ENCODE assay signal across 26 cellular contexts in genomic region chr10:29035721-29036120, GRCh38.
DNase-seq lines count a peak whose midpoint lies in the region; ATAC-seq, FAIRE-seq and TF ChIP-seq lines count a peak whose summit lies in the region.
"Had no signal": no experiment of that assay in that cellular context is flagged by ENCODE, and none has a peak within 500 bp of the region (broad histone marks: within the 10 kb centered on the region; RNA-seq: fewer than 3 reads in every experiment).

No MANE protein-coding gene starts in this region.

- H3K9me3 Mint-ChIP-seq in activated CD4-positive, alpha-beta memory T cell treated with anti-CD3 and anti-CD28 coated beads, Interleukin-2, amount 10 ng/mL, durations not matched to agents 7 days and 5 days, result no peaks in the 10 kb centered on the region

- H3K18ac ChIP-seq in IMR-90 (ENCODE audit: low read depth, low read length), result no peak overlapping the region
- no peak overlapping the region for H3K18ac ChIP-seq in H1 (ENCODE audit: extremely low read depth, low read length)

- POLR2A ChIA-PET in A549 (lab: Yijun Ruan, JAX), result no interaction called here
- POLR2A ChIA-PET in IMR-90 (lab: Charles Lee; ENCODE audit: unreplicated experiment), result no interaction called here
- POLR2A ChIA-PET in H1 (lab: Charles Lee; ENCODE audit: partially characterized antibody), result no interaction called here
- POLR2A ChIA-PET in activated CD4-positive, alpha-beta memory T cell treated with anti-CD3 and anti-CD28 coated beads, Interleukin-2, amount 10 ng/mL, durations not matched to agents 7 days and 5 days (lab: Charles Lee), result no interaction called here

- dilution Hi-C loops in IMR-90 (cut with HindIII; ENCODE audit: low sequenced_read_pairs, unreplicated experiment), result no loop called here

- H4K5ac ChIP-seq in IMR-90 (ENCODE audit: low read depth, low read length), result no peak overlapping the region
- no peak overlapping the region for H4K5ac ChIP-seq in H1 (ENCODE audit: insufficient read length, low read depth, low read length)

- H3K4me2 ChIP-seq in A549, result no peak overlapping the region
- no peak overlapping the region for H3K4me2 ChIP-seq in IMR-90 (ENCODE audit: low read depth, low read length)
- H3K4me2 ChIP-seq in H1 (ENCODE audit: insufficient read depth in 1 of 2, low read depth in 2 of 2, low read length in 2 of 2), result no peak overlapping the region
- H3K4me2 ChIP-seq: BLaER1 had no signal

- no peak overlapping the region for H3K4ac ChIP-seq in IMR-90 (ENCODE audit: low read depth, low read length)
- no peak overlapping the region for H3K4ac ChIP-seq in H1 (replicated peaks; ENCODE audit: insufficient read length, low read depth, low read length)

- ATAC-seq in A549 (no peak), IMR-90 (ENCODE audit: low read depth) (no peak), HG03469 (IDR thresholded peaks at IDR 0.05; ENCODE audit: unreplicated experiment) (no peak)
- ATAC-seq: GM12878 had no signal

- H4K20me1 ChIP-seq in IMR-90 (ENCODE audit: insufficient read depth, low read length) (peaks cover 4% of the 10 kb centered on the region; the same call in 1 of the 2 replicates), H1 (replicated peaks in 1 of 2; ENCODE audit: control insufficient read depth in 1 of 2, insufficient read depth in 2 of 2, low read length in 2 of 2) (no peaks in the 10 kb centered on the region)
- H4K20me1 ChIP-seq: BLaER1 had no signal

- no peak overlapping the region for H3K27ac ChIP-seq in A549
- no peak overlapping the region for H3K27ac ChIP-seq in IMR-90 (ENCODE audit: insufficient read depth, low read length)
- no peak overlapping the region for H3K27ac ChIP-seq in H1 (ENCODE audit: low read depth, low read length)
- H3K27ac ChIP-seq: BLaER1 had no signal

- H3K4me3 ChIP-seq in A549 (no peak overlapping the region), IMR-90 (ENCODE audit: insufficient read depth, low read depth, low read length) (no peak overlapping the region), H1 (ENCODE audit: extremely low read depth in 1 of 4, insufficient read depth in 2 of 4, low read depth in 3 of 4, low read length in 4 of 4) (no peak overlapping the region)
- H3K4me3 ChIP-seq: BLaER1, GM12878 had no signal

- H2AK5ac ChIP-seq in IMR-90 (ENCODE audit: low read depth, low read length), result no peak overlapping the region
- no peak overlapping the region for H2AK5ac ChIP-seq in H1 (ENCODE audit: low read depth, low read length)

- H3K36me3 ChIP-seq in IMR-90 (ENCODE audit: control insufficient read depth, insufficient read depth, low read length), result no peaks in the 10 kb centered on the region
- H3K36me3 ChIP-seq in H1 (ENCODE audit: control insufficient read depth in 2 of 4, insufficient read depth in 4 of 4, low read length in 3 of 4), result no peaks in the 10 kb centered on the region
- H3K36me3 ChIP-seq: BE2C, BLaER1 had no signal

- H2AFZ ChIP-seq in IMR-90 (replicated peaks; ENCODE audit: low read length, poor library complexity) (no peak overlapping the region), H1 (ENCODE audit: low read length) (no peak overlapping the region)

- no peaks in the 10 kb centered on the region for H3K27me3 Mint-ChIP-seq in activated CD4-positive, alpha-beta memory T cell treated with anti-CD3 and anti-CD28 coated beads, Interleukin-2, amount 10 ng/mL, durations not matched to agents 7 days and 5 days
- H3K27me3 Mint-ChIP-seq: CD4-positive, CD25-positive, alpha-beta regulatory T cell had no signal

- no peak overlapping the region for H3K27ac Mint-ChIP-seq in activated CD4-positive, alpha-beta memory T cell treated with anti-CD3 and anti-CD28 coated beads, Interleukin-2, amount 10 ng/mL, durations not matched to agents 7 days and 5 days
- H3K27ac Mint-ChIP-seq: CD14-positive monocyte; CD4-positive, alpha-beta memory T cell; CD4-positive, CD25-positive, alpha-beta regulatory T cell; CD8-positive, alpha-beta memory T cell had no signal

- H2BK20ac ChIP-seq in IMR-90 (ENCODE audit: low read depth, low read length) (no peak overlapping the region), H1 (ENCODE audit: low read length) (no peak overlapping the region)

- intact Hi-C loops in IMR-90 (cut with micrococcal nuclease), result no loop called here

- H3K56ac ChIP-seq in IMR-90 (ENCODE audit: extremely low read depth, insufficient read depth, low read length) (no peak overlapping the region), H1 (replicated peaks; ENCODE audit: insufficient read length, low read depth, low read length) (no peak overlapping the region)

- CTCF ChIA-PET in A549 (lab: Yijun Ruan, JAX), result interaction anchor here (1.1 kb wide), 2 partner anchors 14 to 46 kb away, joined by 3 read pairs; no protein-coding TSS in a partner anchor
- CTCF ChIA-PET in IMR-90 (lab: Yijun Ruan, JAX), result no interaction called here
- CTCF ChIA-PET in H1 (lab: Charles Lee; ENCODE audit: partially characterized antibody), result no interaction called here
- CTCF ChIA-PET in activated CD4-positive, alpha-beta memory T cell treated with anti-CD3 and anti-CD28 coated beads, Interleukin-2, amount 10 ng/mL, durations not matched to agents 7 days and 5 days (lab: Charles Lee), result no interaction called here

- no peak overlapping the region for H2BK12ac ChIP-seq in H1 (ENCODE audit: low read depth, low read length)

- FAIRE-seq in A549 (lab: Jason Lieb, UNC), result no peak
- no peak for FAIRE-seq in H1 (lab: Jason Lieb, UNC)
- FAIRE-seq: A204.1, GM12878, GM12892, GM18507 had no signal

- peaks cover 11% of the 10 kb centered on the region for H3K9me1 ChIP-seq in IMR-90 (ENCODE audit: insufficient read depth, low read length)

- H3K9me3 ChIP-seq in A549 (no peaks in the 10 kb centered on the region), IMR-90 (ENCODE audit: control insufficient read depth, insufficient read depth, low read length) (no peaks in the 10 kb centered on the region), H1 (ENCODE audit: insufficient read depth in 2 of 2, low read depth in 1 of 2, low read length in 1 of 2) (no peaks in the 10 kb centered on the region; a peak in 1 of 4 replicates)
- H3K9me3 ChIP-seq: BE2C, BLaER1 had no signal

- no peak for TF ChIP-seq RAD21 in A549 (conservative IDR thresholded peaks at IDR 0.05 in 1 of 2, IDR thresholded peaks at IDR 0.05 in 1 of 2)
- no peak for TF ChIP-seq RAD21 in IMR-90 (IDR thresholded peaks at IDR 0.05; ENCODE audit: low read length)
- no peak for TF ChIP-seq RAD21 in H1 (IDR thresholded peaks at IDR 0.05 in 1 of 2, conservative IDR thresholded peaks at IDR 0.05 in 1 of 2; ENCODE audit: low read depth in 2 of 2, low read length in 2 of 2)

- H3K23me2 ChIP-seq in H1 (ENCODE audit: low read depth, low read length), result peaks cover 4% of the 10 kb centered on the region; the same call in 1 of the 2 replicates

- H3K36me3 Mint-ChIP-seq in activated CD4-positive, alpha-beta memory T cell treated with anti-CD3 and anti-CD28 coated beads, Interleukin-2, amount 10 ng/mL, durations not matched to agents 7 days and 5 days (ENCODE audit: low read depth), result no peaks in the 10 kb centered on the region
- H3K36me3 Mint-ChIP-seq: CD14-positive monocyte; CD4-positive, alpha-beta memory T cell; CD4-positive, CD25-positive, alpha-beta regulatory T cell had no signal

- 72% methylated on average over 2 of the region's 2 CpGs for WGBS in A549 (ENCODE audit: missing lambda C conversion rate)
- 100% methylated on average over 1 of the region's 2 CpGs; no CpG with 5 or more reads in 1 of the 2 experiments for WGBS in IMR-90 (ENCODE audit: extremely low coverage in 2 of 2, insufficient read length in 1 of 2), 2 experiments
- WGBS in H1 (ENCODE audit: extremely low coverage in 1 of 2, insufficient coverage in 1 of 2, insufficient read length in 1 of 2, insufficient replicate concordance in 2 of 2, low coverage in 1 of 2, low lambda C conversion rate in 2 of 2, missing lambda C conversion rate in 1 of 2), 2 experiments, result 91% methylated on average over 2 of the region's 2 CpGs; no CpG with 5 or more reads in 1 of the 2 experiments

- H2BK5ac ChIP-seq in IMR-90 (ENCODE audit: low read depth, low read length, poor library complexity, severe bottlenecking) (no peak overlapping the region), H1 (ENCODE audit: low read depth, low read length) (no peak overlapping the region)

- no peaks in the 10 kb centered on the region for H3K79me1 ChIP-seq in IMR-90 (ENCODE audit: low read depth in 1 of 2, low read length in 2 of 2)
- no peaks in the 10 kb centered on the region for H3K79me1 ChIP-seq in H1 (ENCODE audit: low read depth, low read length)

- H3K27me3 ChIP-seq in IMR-90 (ENCODE audit: control insufficient read depth, insufficient read depth, low read length) (no peaks in the 10 kb centered on the region), H1 (replicated peaks in 1 of 4; ENCODE audit: control insufficient read depth in 3 of 4, extremely low read depth in 1 of 4, insufficient read depth in 3 of 4, low read length in 3 of 4) (no peaks in the 10 kb centered on the region)
- H3K27me3 ChIP-seq: BE2C, BLaER1 had no signal

- no peak overlapping the region for H3K9ac ChIP-seq in IMR-90 (ENCODE audit: low read depth, low read length)
- no peak overlapping the region for H3K9ac ChIP-seq in H1 (replicated peaks in 1 of 4; ENCODE audit: extremely low read depth in 1 of 4, low read depth in 3 of 4, low read length in 3 of 4)
- H3K9ac ChIP-seq: BLaER1 had no signal

- H4K91ac ChIP-seq in IMR-90 (ENCODE audit: insufficient read depth, low read depth, low read length), result no peak overlapping the region
- H4K91ac ChIP-seq in H1 (replicated peaks; ENCODE audit: insufficient read length, low read length), result no peak overlapping the region

- no peak for TF ChIP-seq EP300 in A549 (IDR thresholded peaks at IDR 0.05)
- no peak for TF ChIP-seq EP300 in H1 (IDR thresholded peaks at IDR 0.05; ENCODE audit: borderline replicate concordance in 1 of 2, low read depth in 2 of 2, low read length in 2 of 2)

- no peak overlapping the region for H3K14ac ChIP-seq in IMR-90 (replicated peaks; ENCODE audit: low read depth, low read length)
- H3K14ac ChIP-seq in H1 (ENCODE audit: insufficient read length), result no peak overlapping the region

- no TSS peak for BruUV-seq in IMR-90 (replicated peaks; lab: Mats Ljungman, UMichigan)

- H2BK120ac ChIP-seq in IMR-90 (ENCODE audit: low read depth, low read length) (no peak overlapping the region), H1 (replicated peaks; ENCODE audit: low read depth, low read length) (no peak overlapping the region)

- TF ChIP-seq CTCF in A549 (IDR thresholded peaks at IDR 0.05), result no peak
- TF ChIP-seq CTCF in IMR-90 (conservative IDR thresholded peaks at IDR 0.05; ENCODE audit: low read depth, low read length), result no peak
- no peak for TF ChIP-seq CTCF in H1 (IDR thresholded peaks at IDR 0.05; ENCODE audit: control extremely low read depth in 1 of 3, insufficient read depth in 1 of 3, low read depth in 1 of 3, low read length in 3 of 3)

- no peak overlapping the region for H2BK15ac ChIP-seq in IMR-90 (ENCODE audit: low read depth, low read length)
- no peak overlapping the region for H2BK15ac ChIP-seq in H1 (ENCODE audit: low read length)

- peaks cover under 1% of the 10 kb centered on the region for H3K4me1 Mint-ChIP-seq in activated CD4-positive, alpha-beta memory T cell treated with anti-CD3 and anti-CD28 coated beads, Interleukin-2, amount 10 ng/mL, durations not matched to agents 7 days and 5 days
- H3K4me1 Mint-ChIP-seq: CD14-positive monocyte; CD4-positive, alpha-beta memory T cell; CD4-positive, CD25-positive, alpha-beta regulatory T cell; CD8-positive, alpha-beta memory T cell had no signal

- no peaks in the 10 kb centered on the region for H3K79me2 ChIP-seq in H1 (ENCODE audit: control insufficient read depth in 1 of 2, insufficient read depth in 2 of 2, low read length in 2 of 2)

- H2AK9ac ChIP-seq in IMR-90 (replicated peaks; ENCODE audit: low read depth, low read length, poor library complexity), result no peak overlapping the region

- peaks cover 18% of the 10 kb centered on the region for H3K4me1 ChIP-seq in A549
- H3K4me1 ChIP-seq in IMR-90 (ENCODE audit: control insufficient read depth, insufficient read depth, low read length), result peaks cover 16% of the 10 kb centered on the region
- no peaks in the 10 kb centered on the region for H3K4me1 ChIP-seq in H1 (replicated peaks in 1 of 4; ENCODE audit: control insufficient read depth in 3 of 4, insufficient read depth in 4 of 4, low read length in 3 of 4)
- H3K4me1 ChIP-seq: BE2C had no signal

- no peak for DNase-seq in A549 (ENCODE audit: low read depth in 1 of 2, low spot score in 1 of 2)
- DNase-seq in IMR-90, result no peak
- DNase-seq in H1 (ENCODE audit: low read depth in 1 of 2, low spot score in 2 of 2), result no peak
- DNase-seq in activated CD4-positive, alpha-beta memory T cell treated with anti-CD3 and anti-CD28 coated beads, Interleukin-2, amount 10 ng/mL, durations not matched to agents 7 days and 5 days, result no peak
- DNase-seq in SW480 (ENCODE audit: low spot score), result no peak
- DNase-seq: 8988T; BE2C; C1 segment of cervical spinal cord; CD4-positive, alpha-beta memory T cell; CD4-positive, CD25-positive, alpha-beta regulatory T cell; CD8-positive, alpha-beta memory T cell; COR-L47; DMS 273 treated with DMSO at 0.1 percent for 48 hours; DMS153; DMS53; DMS79; DND-41; EL; GDM1 had no signal

- TF ChIP-seq POLR2A in A549 (IDR thresholded peaks at IDR 0.05; ENCODE audit: low read length), result no peak
- TF ChIP-seq POLR2A in IMR-90 (IDR thresholded peaks at IDR 0.05; ENCODE audit: low read depth, low read length), result no peak
- no peak for TF ChIP-seq POLR2A in H1 (IDR thresholded peaks at IDR 0.05; ENCODE audit: control extremely low read depth in 1 of 2, low read depth in 2 of 2, low read length in 2 of 2)

- H4K8ac ChIP-seq in IMR-90 (ENCODE audit: low read depth in 2 of 2, low read length in 2 of 2) (no peak overlapping the region), H1 (ENCODE audit: extremely low read depth, insufficient read depth, low read length) (no peak overlapping the region)

- in situ Hi-C loops in IMR-90 (cut with MboI; ENCODE audit: low sequenced_read_pairs), result no loop called here

- H3K4me3 Mint-ChIP-seq in activated CD4-positive, alpha-beta memory T cell treated with anti-CD3 and anti-CD28 coated beads, Interleukin-2, amount 10 ng/mL, durations not matched to agents 7 days and 5 days, result no peak overlapping the region
- H3K4me3 Mint-ChIP-seq: CD14-positive monocyte; CD4-positive, alpha-beta memory T cell; CD4-positive, CD25-positive, alpha-beta regulatory T cell; CD8-positive, alpha-beta memory T cell had no signal

- H3K23ac ChIP-seq in IMR-90 (ENCODE audit: low read depth, low read length), result no peak overlapping the region
- H3K23ac ChIP-seq in H1 (ENCODE audit: insufficient read length), result no peak overlapping the region

Comparison
In these comparisons a context has a peak if more than half of its experiments do, and no peak if none do; other contexts are left out.
1. Of the 18 proteins assayed by ChIP-seq in both H1 and A549: peak only in H1: none; only in A549: none; in both: MAFK; in neither: 17.